Comparison of ENCODE assay signal across 8 cellular contexts in genomic region chr2:191521608-191522208, GRCh38.
DNase-seq lines count a peak whose midpoint lies in the region; ATAC-seq and TF ChIP-seq lines count a peak whose summit lies in the region.

No MANE protein-coding gene starts in this region.

- no peaks in the 10 kb centered on the region for H3K9me3 ChIP-seq in lower lobe of right lung

- H3K4me1 Mint-ChIP-seq in activated naive CD4-positive, alpha-beta T cell treated with anti-CD3 and anti-CD28 coated beads for 36 hours (ENCODE audit: low read depth), result no peaks in the 10 kb centered on the region

- peak; percentile 51 for DNase-seq in DMS53 (lab: John Stamatoyannopoulos, UW)
- DNase-seq in KBM-7, result peak; percentile 47
- DNase-seq in astrocyte of the hippocampus (ENCODE audit: low read depth, low spot score), result peak; percentile 51
- DNase-seq in lower lobe of right lung, result no peak
- no peak for DNase-seq in activated naive CD4-positive, alpha-beta T cell treated with anti-CD3 and anti-CD28 coated beads for 36 hours

- no peaks in the 10 kb centered on the region for H3K27me3 ChIP-seq in lower lobe of right lung (ENCODE audit: low read depth)

- no peaks in the 10 kb centered on the region for H3K36me3 Mint-ChIP-seq in activated naive CD4-positive, alpha-beta T cell treated with anti-CD3 and anti-CD28 coated beads for 36 hours (ENCODE audit: low read depth)

- peak; percentile 73 for TF ChIP-seq CTCF in lower lobe of right lung (IDR thresholded peaks at IDR 0.05)

- no peak overlapping the region for H3K4me3 ChIP-seq in lower lobe of right lung

- no peak overlapping the region for H3K4me3 Mint-ChIP-seq in activated naive CD4-positive, alpha-beta T cell treated with anti-CD3 and anti-CD28 coated beads for 36 hours

- ATAC-seq in lower lobe of right lung (no peak), HG03378 (IDR thresholded peaks at IDR 0.05; ENCODE audit: unreplicated experiment) (no peak), HG03432 (IDR thresholded peaks at IDR 0.05; ENCODE audit: unreplicated experiment) (no peak), HG02798 (IDR thresholded peaks at IDR 0.05; ENCODE audit: poor library complexity, unreplicated experiment) (no peak)

- no peak overlapping the region for H3K27ac ChIP-seq in lower lobe of right lung

- in situ Hi-C loops in KBM-7 (cut with MboI; ENCODE audit: low pct_unique_long_range_greater_than_20kb, low sequenced_read_pairs), result loop anchor here (25.0 kb wide), 1 partner anchor 334 kb away; no protein-coding TSS in a partner anchor

- no peak overlapping the region for H3K27ac Mint-ChIP-seq in activated naive CD4-positive, alpha-beta T cell treated with anti-CD3 and anti-CD28 coated beads for 36 hours

- intact Hi-C loops in lower lobe of right lung (cut with DNase I), result no loop called here
- intact Hi-C loops in activated naive CD4-positive, alpha-beta T cell treated with anti-CD3 and anti-CD28 coated beads for 36 hours (cut with micrococcal nuclease), result loop anchor here (1.0 to 5.0 kb wide), 4 partner anchors 277 to 739 kb away; partner anchors contain the start of gene MYO1B

- H3K9me3 Mint-ChIP-seq in activated naive CD4-positive, alpha-beta T cell treated with anti-CD3 and anti-CD28 coated beads for 36 hours, result no peaks in the 10 kb centered on the region

- H3K36me3 ChIP-seq in lower lobe of right lung, result no peaks in the 10 kb centered on the region

- H3K27me3 Mint-ChIP-seq in activated naive CD4-positive, alpha-beta T cell treated with anti-CD3 and anti-CD28 coated beads for 36 hours (ENCODE audit: low read depth), result no peaks in the 10 kb centered on the region

- CTCF ChIA-PET in activated naive CD4-positive, alpha-beta T cell treated with anti-CD3 and anti-CD28 coated beads for 36 hours (lab: Charles Lee), result interaction anchor here (0.6 to 3.4 kb wide), 16 partner anchors 9 to 641 kb away, joined by 3 to 32 read pairs (median 4); no protein-coding TSS in a partner anchor

- no peaks in the 10 kb centered on the region for H3K4me1 ChIP-seq in lower lobe of right lung

Comparison
In these comparisons a context has a peak if more than half of its experiments do, and no peak if none do; other contexts are left out.
1. DNase-seq: peak in DMS53 (single experiment), KBM-7 (single experiment) and astrocyte of the hippocampus (single experiment); none in lower lobe of right lung (single experiment) and activated naive CD4-positive, alpha-beta T cell treated with anti-CD3 and anti-CD28 coated beads for 36 hours (single experiment).